ENCODE assay signal across 34 cellular contexts in the genomic region with DNA sequence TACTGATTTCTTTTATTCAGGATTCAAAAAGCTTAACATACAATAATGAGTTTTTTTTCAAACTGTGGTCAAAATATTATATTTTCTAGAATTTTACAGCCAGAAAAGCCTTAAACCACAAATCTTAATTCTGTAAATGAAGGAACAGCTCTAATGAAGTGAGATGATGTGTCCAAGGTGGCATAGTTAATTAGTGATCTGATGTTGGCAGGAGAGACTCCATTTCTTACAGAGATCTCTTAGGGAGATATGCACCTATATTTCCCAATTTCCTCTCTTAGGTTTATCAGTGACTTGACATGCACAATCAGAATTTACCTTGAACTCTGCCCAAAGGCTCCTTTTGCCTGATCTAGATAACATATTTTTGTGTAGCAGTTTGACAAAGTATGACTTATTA.
DNase-seq lines count a peak whose midpoint lies in the region; ATAC-seq, FAIRE-seq and TF ChIP-seq lines count a peak whose summit lies in the region.
"Had no signal": no experiment of that assay in that cellular context is flagged by ENCODE, and none has a peak within 500 bp of the region (broad histone marks: within the 10 kb centered on the region; RNA-seq: fewer than 3 reads in every experiment).

No MANE protein-coding gene starts in this region.

- H3K27me3 Mint-ChIP-seq in GM23338 (ENCODE audit: insufficient read depth, low read depth, poor library complexity) = peaks cover 2% of the 10 kb centered on the region
- H3K27me3 Mint-ChIP-seq: B cell; CD4-positive, alpha-beta memory T cell; CD4-positive, alpha-beta T cell; CD4-positive, CD25-positive, alpha-beta regulatory T cell; CD8-positive, alpha-beta memory T cell had no signal

- H3K4me3 ChIP-seq in GM23338 (no peak overlapping the region), K562 (no peak overlapping the region), neuronal stem cell (ENCODE audit: low read length in 2 of 2) (no peak overlapping the region)
- H3K4me3 ChIP-seq: A549; BLaER1; BLaER1 treated with 17β-estradiol and CSF1 and Interleukin-3, amounts not matched to agents 10 nM and 100 nM had no signal

- no peak overlapping the region for H3K4me3 Mint-ChIP-seq in GM23338
- H3K4me3 Mint-ChIP-seq: B cell; CD14-positive monocyte; CD4-positive, alpha-beta memory T cell; CD4-positive, alpha-beta T cell; CD4-positive, CD25-positive, alpha-beta regulatory T cell; CD8-positive, alpha-beta memory T cell; CD8-positive, alpha-beta T cell had no signal

- H3K9me2 ChIP-seq in GM23338 (ENCODE audit: insufficient read depth) = no peaks in the 10 kb centered on the region

- H3K27me3 ChIP-seq in GM23338 (ENCODE audit: insufficient read depth) (no peaks in the 10 kb centered on the region), K562 (ENCODE audit: control insufficient read depth in 2 of 2, insufficient read depth in 2 of 2, low read length in 2 of 2) (no peaks in the 10 kb centered on the region), neuronal stem cell (ENCODE audit: control insufficient read depth in 3 of 3, insufficient read depth in 3 of 3, low read depth in 1 of 3, low read length in 3 of 3) (no peaks in the 10 kb centered on the region)
- H3K27me3 ChIP-seq: BE2C; BLaER1; BLaER1 treated with 17β-estradiol and CSF1 and Interleukin-3, amounts not matched to agents 10 nM and 100 nM had no signal

- H3K79me2 ChIP-seq in GM23338 (replicated peaks; ENCODE audit: insufficient read depth) = no peaks in the 10 kb centered on the region
- no peaks in the 10 kb centered on the region for H3K79me2 ChIP-seq in K562 (ENCODE audit: control insufficient read depth, insufficient read depth, low read length)

- H4K20me1 ChIP-seq in GM23338 (replicated peaks; ENCODE audit: insufficient read depth) (no peaks in the 10 kb centered on the region), K562 (replicated peaks; ENCODE audit: control insufficient read depth, insufficient read depth, low read length) (no peaks in the 10 kb centered on the region)
- H4K20me1 ChIP-seq: BLaER1; BLaER1 treated with 17β-estradiol and CSF1 and Interleukin-3, amounts not matched to agents 10 nM and 100 nM had no signal

- BruUV-seq in K562 (replicated peaks; lab: Mats Ljungman, UMichigan) = no TSS peak

- H3K27ac ChIP-seq in GM23338 (ENCODE audit: low read depth) = no peak overlapping the region
- H3K27ac ChIP-seq in K562 (ENCODE audit: extremely low read depth, low read depth, low read length) = no peak overlapping the region
- no peak overlapping the region for H3K27ac ChIP-seq in neuronal stem cell (replicated peaks; ENCODE audit: low read length)
- H3K27ac ChIP-seq: 22Rv1; A549; BLaER1; BLaER1 treated with 17β-estradiol and CSF1 and Interleukin-3, amounts not matched to agents 10 nM and 100 nM; C4-2B had no signal

- in situ Hi-C loops in K562 (cut with MboI) = loop anchor here (10.0 to 25.0 kb wide), 3 partner anchors 1076 to 1886 kb away; no protein-coding TSS in a partner anchor

- H3K4me1 Mint-ChIP-seq in GM23338 = no peaks in the 10 kb centered on the region
- H3K4me1 Mint-ChIP-seq: B cell; CD14-positive monocyte; CD4-positive, alpha-beta memory T cell; CD4-positive, CD25-positive, alpha-beta regulatory T cell; CD8-positive, alpha-beta memory T cell had no signal

- no peak overlapping the region for H3K23ac ChIP-seq in neuronal stem cell (ENCODE audit: low read depth, low read length, poor library complexity)

- TF ChIP-seq RAD21 in K562 (CRISPR knock-in tag; conservative IDR thresholded peaks at IDR 0.05 in 1 of 2, IDR thresholded peaks at IDR 0.05 in 1 of 2) = no peak

- intact Hi-C loops in K562 (cut with micrococcal nuclease) = no loop called here

- H2BK5ac ChIP-seq in neuronal stem cell (ENCODE audit: low read length) = no peak overlapping the region

- POLR2A ChIA-PET in K562 (lab: Yijun Ruan, JAX) = interaction anchor here (0.7 to 1.4 kb wide), 2 partner anchors 9 to 287 kb away, joined by 3 read pairs; no protein-coding TSS in a partner anchor

- DNase-seq in GM23338 (ENCODE audit: low spot score) (no peak), K562 (ENCODE audit: extremely low read depth in 1 of 4, low spot score in 3 of 4) (no peak), neuronal stem cell (ENCODE audit: low spot score) (no peak), kidney glomerular epithelial cell (lab: John Stamatoyannopoulos, UW) (no peak), DMS 273 (lab: John Stamatoyannopoulos, UW; ENCODE audit: unreplicated experiment) (no peak)
- DNase-seq: 8988T; ACHN; AML-193; BE2C; C1 segment of cervical spinal cord; Caco-2; Calu3; CD4-positive, alpha-beta memory T cell; CD4-positive, alpha-beta T cell; CD4-positive, CD25-positive, alpha-beta regulatory T cell; CD8-positive, alpha-beta memory T cell; CD8-positive, alpha-beta T cell; COR-L47; DMS 273 treated with DMSO at 0.1 percent for 48 hours; DMS153; DMS53; DMS79; DND-41; EL had no signal

- no peak overlapping the region for H2AK5ac ChIP-seq in neuronal stem cell (ENCODE audit: low read depth, low read length)

- H3K9me3 Mint-ChIP-seq in GM23338 = peaks cover 29% of the 10 kb centered on the region

- ATAC-seq in GM23338 (no peak), K562 (no peak), HG03108 (IDR thresholded peaks at IDR 0.05; ENCODE audit: unreplicated experiment) (no peak)
- ATAC-seq: A549; CD8-positive, alpha-beta T cell had no signal

- H3K4me2 ChIP-seq in GM23338 = no peak overlapping the region
- no peak overlapping the region for H3K4me2 ChIP-seq in K562 (ENCODE audit: insufficient read depth, low read length)
- no peak overlapping the region for H3K4me2 ChIP-seq in neuronal stem cell (ENCODE audit: insufficient read depth, low read length, poor library complexity, severe bottlenecking)
- H3K4me2 ChIP-seq: A549; BLaER1; BLaER1 treated with 17β-estradiol and CSF1 and Interleukin-3, amounts not matched to agents 10 nM and 100 nM had no signal

- no peak overlapping the region for H2BK120ac ChIP-seq in neuronal stem cell (ENCODE audit: low read depth, low read length)

- H3K18ac ChIP-seq in neuronal stem cell (ENCODE audit: low read length) = no peak overlapping the region

- H3K36me3 ChIP-seq in GM23338 (ENCODE audit: insufficient read depth) (no peaks in the 10 kb centered on the region; the same call in 1 of the 2 replicates), K562 (ENCODE audit: control insufficient read depth, insufficient read depth, low read length) (no peaks in the 10 kb centered on the region), neuronal stem cell (replicated peaks in 1 of 2; ENCODE audit: control insufficient read depth in 2 of 2, insufficient read depth in 2 of 2, low read length in 2 of 2) (no peaks in the 10 kb centered on the region)
- H3K36me3 ChIP-seq: BE2C; BLaER1; BLaER1 treated with 17β-estradiol and CSF1 and Interleukin-3, amounts not matched to agents 10 nM and 100 nM had no signal

- H3K9ac ChIP-seq in K562 (ENCODE audit: insufficient read depth in 1 of 2, low read depth in 2 of 2, low read length in 2 of 2) = no peak overlapping the region
- no peak overlapping the region for H3K9ac ChIP-seq in neuronal stem cell (ENCODE audit: low read depth, low read length, poor library complexity)
- H3K9ac ChIP-seq: BLaER1; BLaER1 treated with 17β-estradiol and CSF1 and Interleukin-3, amounts not matched to agents 10 nM and 100 nM had no signal

- no peak for TF ChIP-seq EP300 in K562 (IDR thresholded peaks at IDR 0.05; ENCODE audit: low read length)

- H3K79me1 ChIP-seq in neuronal stem cell (ENCODE audit: low read depth, low read length) = no peaks in the 10 kb centered on the region

- no peak overlapping the region for H3K4ac ChIP-seq in neuronal stem cell (ENCODE audit: low read length)

- H3K9me3 ChIP-seq in K562 (replicated peaks; ENCODE audit: control insufficient read depth, insufficient read depth, low read depth, low read length) (no peaks in the 10 kb centered on the region), neuronal stem cell (replicated peaks in 1 of 2; ENCODE audit: control insufficient read depth in 2 of 2, insufficient read depth in 1 of 2, low read depth in 1 of 2, low read length in 2 of 2) (peaks cover 0 to 13% of the 10 kb centered on the region in 2 donors)
- H3K9me3 ChIP-seq: BE2C, BLaER1, Caco-2 had no signal

- no peak overlapping the region for H2BK12ac ChIP-seq in neuronal stem cell (ENCODE audit: low read length)

- TF ChIP-seq CTCF in GM23338 (conservative IDR thresholded peaks at IDR 0.05; ENCODE audit: low read depth in 2 of 2) (no peak), K562 (IDR thresholded peaks at IDR 0.05 in 2 of 3, conservative IDR thresholded peaks at IDR 0.05 in 1 of 3; ENCODE audit: insufficient read depth in 2 of 3, low read depth in 1 of 3, low read length in 3 of 3) (no peak)

- no peak overlapping the region for H2BK15ac ChIP-seq in neuronal stem cell (ENCODE audit: low read length)

- H3K36me3 Mint-ChIP-seq in GM23338 (ENCODE audit: low read depth) = peaks cover 27% of the 10 kb centered on the region
- H3K36me3 Mint-ChIP-seq: CD14-positive monocyte; CD4-positive, alpha-beta memory T cell; CD4-positive, CD25-positive, alpha-beta regulatory T cell; CD8-positive, alpha-beta T cell had no signal

- H4K8ac ChIP-seq in neuronal stem cell (ENCODE audit: low read depth, low read length) = no peak overlapping the region

- no peak overlapping the region for H4K91ac ChIP-seq in neuronal stem cell (ENCODE audit: low read depth, low read length, poor library complexity)

- TF ChIP-seq POLR2A in K562 (conservative IDR thresholded peaks at IDR 0.05) = no peak

- CTCF ChIA-PET in K562 (lab: Yijun Ruan, JAX; ENCODE audit: low intra/inter-chr PET ratio) = no interaction called here

- FAIRE-seq in K562 (lab: Jason Lieb, UNC) = no peak
- FAIRE-seq: A204.1, A549, D721Med had no signal

- H3K9me1 ChIP-seq in K562 (ENCODE audit: control insufficient read depth, insufficient read depth, low read length) = no peaks in the 10 kb centered on the region

- no peak overlapping the region for H3K14ac ChIP-seq in neuronal stem cell (ENCODE audit: low read length)

- H3F3A ChIP-seq in GM23338 (replicated peaks; ENCODE audit: low read depth) = no peaks in the 10 kb centered on the region

- H3K27ac Mint-ChIP-seq in GM23338 = no peak overlapping the region
- H3K27ac Mint-ChIP-seq: B cell; CD14-positive monocyte; CD4-positive, alpha-beta memory T cell; CD4-positive, alpha-beta T cell; CD4-positive, CD25-positive, alpha-beta regulatory T cell; CD8-positive, alpha-beta memory T cell; CD8-positive, alpha-beta T cell had no signal

- H2AFZ ChIP-seq in GM23338 (0 out of 2 replicates have a peak overlapping the region, but pooled peaks have one; percentile 6), K562 (ENCODE audit: low read depth, low read length) (no peak overlapping the region), neuronal stem cell (ENCODE audit: low read length) (peak overlapping the region; percentile 35)

- H3K4me1 ChIP-seq in GM23338 (ENCODE audit: insufficient read depth) (no peaks in the 10 kb centered on the region), K562 (replicated peaks in 1 of 2; ENCODE audit: control insufficient read depth in 2 of 2, insufficient read depth in 2 of 2, low read length in 2 of 2) (no peaks in the 10 kb centered on the region), neuronal stem cell (ENCODE audit: control insufficient read depth in 2 of 2, insufficient read depth in 1 of 2, low read depth in 1 of 2, low read length in 2 of 2) (no peaks in the 10 kb centered on the region)
- H3K4me1 ChIP-seq: A549, BE2C, BLaER1, Caco-2 had no signal

TF ChIP-seq in GM23338, 12 proteins besides CTCF, POLR2A, EP300 and RAD21 (continues in another document):
- no peak for TF ChIP-seq CREB1 (CRISPR knock-in tag; IDR thresholded peaks at IDR 0.05; ENCODE audit: low read depth)
